34 cellular contexts compared by ENCODE assay signal in genomic region chr2:139737659-139738058, GRCh38.
DNase-seq lines count a peak whose midpoint lies in the region; ATAC-seq, FAIRE-seq and TF ChIP-seq lines count a peak whose summit lies in the region.
"Had no signal": no experiment of that assay in that cellular context is flagged by ENCODE, and none has a peak within 500 bp of the region (broad histone marks: within the 10 kb centered on the region; RNA-seq: fewer than 3 reads in every experiment).

No MANE protein-coding gene starts in this region.

- CTCF ChIA-PET in HepG2 (lab: Yijun Ruan, JAX; ENCODE audit: low intra/inter-chr PET ratio, low total read pairs) (no interaction called here), A549 (lab: Yijun Ruan, JAX) (no interaction called here), IMR-90 (lab: Yijun Ruan, JAX) (no interaction called here), K562 (lab: Yijun Ruan, JAX; ENCODE audit: low intra/inter-chr PET ratio) (no interaction called here)

- H3K4me1 ChIP-seq in HepG2 (ENCODE audit: insufficient read depth, low read length) (no peaks in the 10 kb centered on the region), right lobe of liver (no peaks in the 10 kb centered on the region), A549 (no peaks in the 10 kb centered on the region), IMR-90 (ENCODE audit: control insufficient read depth, insufficient read depth, low read length) (no peaks in the 10 kb centered on the region), K562 (replicated peaks in 1 of 2; ENCODE audit: control insufficient read depth in 2 of 2, insufficient read depth in 2 of 2, low read length in 2 of 2) (no peaks in the 10 kb centered on the region), esophagus muscularis mucosa (no peaks in the 10 kb centered on the region)
- H3K4me1 ChIP-seq: BE2C; BLaER1; BLaER1 treated with 17β-estradiol and CSF1 and Interleukin-3, amounts not matched to agents 10 nM and 100 nM; Caco-2 had no signal

- no peaks in the 10 kb centered on the region for H3K9me1 ChIP-seq in IMR-90 (ENCODE audit: insufficient read depth, low read length)
- no peaks in the 10 kb centered on the region for H3K9me1 ChIP-seq in K562 (ENCODE audit: control insufficient read depth, insufficient read depth, low read length)

- H4K20me1 ChIP-seq in HepG2 (ENCODE audit: insufficient read depth, low read length) (no peaks in the 10 kb centered on the region), IMR-90 (ENCODE audit: insufficient read depth, low read length) (no peaks in the 10 kb centered on the region), K562 (replicated peaks; ENCODE audit: control insufficient read depth, insufficient read depth, low read length) (no peaks in the 10 kb centered on the region)
- H4K20me1 ChIP-seq: BLaER1; BLaER1 treated with 17β-estradiol and CSF1 and Interleukin-3, amounts not matched to agents 10 nM and 100 nM had no signal

- no peak for ATAC-seq in HepG2
- ATAC-seq in right lobe of liver, result no peak
- ATAC-seq in A549, result no peak
- ATAC-seq in IMR-90 (ENCODE audit: low read depth), result no peak
- ATAC-seq in K562, result no peak
- ATAC-seq: CD8-positive, alpha-beta T cell had no signal

- H3K4me3 ChIP-seq in HepG2 (replicated peaks in 1 of 3; ENCODE audit: insufficient read depth in 1 of 3, low read depth in 2 of 3, low read length in 3 of 3) (no peak overlapping the region), right lobe of liver (no peak overlapping the region), A549 (no peak overlapping the region), IMR-90 (ENCODE audit: insufficient read depth, low read depth, low read length) (no peak overlapping the region), K562 (no peak overlapping the region), esophagus muscularis mucosa (no peak overlapping the region)
- H3K4me3 ChIP-seq: BLaER1; BLaER1 treated with 17β-estradiol and CSF1 and Interleukin-3, amounts not matched to agents 10 nM and 100 nM had no signal

- H2BK20ac ChIP-seq in IMR-90 (ENCODE audit: low read depth, low read length), result no peak overlapping the region

- no peak overlapping the region for H3K18ac ChIP-seq in IMR-90 (ENCODE audit: low read depth, low read length)

- TF ChIP-seq RAD21 in HepG2 (CRISPR knock-in tag; IDR thresholded peaks at IDR 0.05), result no peak
- TF ChIP-seq RAD21 in A549 (conservative IDR thresholded peaks at IDR 0.05 in 1 of 2, IDR thresholded peaks at IDR 0.05 in 1 of 2), result no peak
- TF ChIP-seq RAD21 in IMR-90 (IDR thresholded peaks at IDR 0.05; ENCODE audit: low read length), result no peak
- TF ChIP-seq RAD21 in K562 (CRISPR knock-in tag; conservative IDR thresholded peaks at IDR 0.05 in 1 of 2, IDR thresholded peaks at IDR 0.05 in 1 of 2), result no peak

- H3K4me2 ChIP-seq in HepG2 (ENCODE audit: low read depth, low read length), result no peak overlapping the region
- H3K4me2 ChIP-seq in A549, result no peak overlapping the region
- no peak overlapping the region for H3K4me2 ChIP-seq in IMR-90 (ENCODE audit: low read depth, low read length)
- H3K4me2 ChIP-seq in K562 (ENCODE audit: insufficient read depth, low read length), result no peak overlapping the region
- H3K4me2 ChIP-seq: BLaER1; BLaER1 treated with 17β-estradiol and CSF1 and Interleukin-3, amounts not matched to agents 10 nM and 100 nM had no signal

- H2AK9ac ChIP-seq in IMR-90 (replicated peaks; ENCODE audit: low read depth, low read length, poor library complexity), result no peak overlapping the region

- intact Hi-C loops in HepG2 (cut with micrococcal nuclease; ENCODE audit: unreplicated experiment) (no loop called here), right lobe of liver (cut with DNase I) (no loop called here), IMR-90 (cut with micrococcal nuclease) (no loop called here), K562 (cut with micrococcal nuclease) (no loop called here), esophagus muscularis mucosa (cut with DNase I) (no loop called here)

- H3K4ac ChIP-seq in IMR-90 (ENCODE audit: low read depth, low read length), result no peak overlapping the region

- H3K27me3 ChIP-seq in HepG2 (ENCODE audit: control insufficient read depth in 1 of 2, insufficient read depth in 2 of 2, low read length in 2 of 2), result no peaks in the 10 kb centered on the region
- no peaks in the 10 kb centered on the region for H3K27me3 ChIP-seq in right lobe of liver
- no peaks in the 10 kb centered on the region for H3K27me3 ChIP-seq in IMR-90 (ENCODE audit: control insufficient read depth, insufficient read depth, low read length)
- H3K27me3 ChIP-seq in K562 (ENCODE audit: control insufficient read depth in 2 of 2, insufficient read depth in 2 of 2, low read length in 2 of 2), result no peaks in the 10 kb centered on the region
- no peaks in the 10 kb centered on the region for H3K27me3 ChIP-seq in esophagus muscularis mucosa
- H3K27me3 ChIP-seq: BE2C; BLaER1; BLaER1 treated with 17β-estradiol and CSF1 and Interleukin-3, amounts not matched to agents 10 nM and 100 nM had no signal

- no TSS peak for BruUV-seq in HepG2 (replicated peaks; lab: Mats Ljungman, UMichigan)
- BruUV-seq in IMR-90 (replicated peaks; lab: Mats Ljungman, UMichigan), result no TSS peak
- BruUV-seq in K562 (replicated peaks; lab: Mats Ljungman, UMichigan), result no TSS peak

- H4K5ac ChIP-seq in IMR-90 (ENCODE audit: low read depth, low read length), result no peak overlapping the region

- H4K91ac ChIP-seq in IMR-90 (ENCODE audit: insufficient read depth, low read depth, low read length), result no peak overlapping the region

- no peak for DNase-seq in HepG2 (ENCODE audit: low spot score)
- no peak for DNase-seq in right lobe of liver
- DNase-seq in A549 (ENCODE audit: low read depth in 1 of 2, low spot score in 1 of 2), result no peak
- no peak for DNase-seq in IMR-90
- DNase-seq in K562 (ENCODE audit: extremely low read depth in 1 of 4, low spot score in 3 of 4), result no peak
- DNase-seq in NCI-H345 treated with DMSO at 0.1 percent for 48 hours (lab: John Stamatoyannopoulos, UW; ENCODE audit: unreplicated experiment), result no peak
- DNase-seq in ureter (ENCODE audit: low spot score), result no peak
- no peak for DNase-seq in esophagus muscularis mucosa (ENCODE audit: extremely low spot score)
- DNase-seq: 8988T; ACHN; AML-193; BE2C; C1 segment of cervical spinal cord; Caco-2; Calu3; CD4-positive, alpha-beta memory T cell; CD4-positive, alpha-beta T cell; CD4-positive, CD25-positive, alpha-beta regulatory T cell; CD8-positive, alpha-beta memory T cell; CD8-positive, alpha-beta T cell; COR-L47; DMS 273 treated with DMSO at 0.1 percent for 48 hours; DMS153; DMS53; DMS79; DMS79 treated with DMSO at 0.1 percent for 48 hours; DND-41; EL had no signal

- H4K8ac ChIP-seq in IMR-90 (ENCODE audit: low read depth in 2 of 2, low read length in 2 of 2), result no peak overlapping the region

- POLR2A ChIA-PET in HepG2 (lab: Yijun Ruan, JAX), result no interaction called here
- POLR2A ChIA-PET in A549 (lab: Yijun Ruan, JAX), result no interaction called here
- POLR2A ChIA-PET in IMR-90 (lab: Charles Lee; ENCODE audit: unreplicated experiment), result interaction anchor here (0.6 kb wide), 1 partner anchor 22 kb away, joined by 3 read pairs; no protein-coding TSS in a partner anchor
- POLR2A ChIA-PET in K562 (lab: Yijun Ruan, JAX), result no interaction called here

- no peak overlapping the region for H3K23ac ChIP-seq in IMR-90 (ENCODE audit: low read depth, low read length)

- no peaks in the 10 kb centered on the region for H3K79me1 ChIP-seq in IMR-90 (ENCODE audit: low read depth in 1 of 2, low read length in 2 of 2)

- no peak overlapping the region for H2AFZ ChIP-seq in HepG2 (ENCODE audit: low read length)
- no peak overlapping the region for H2AFZ ChIP-seq in IMR-90 (replicated peaks; ENCODE audit: low read length, poor library complexity)
- H2AFZ ChIP-seq in K562 (ENCODE audit: low read depth, low read length), result no peak overlapping the region

- H3K9ac ChIP-seq in HepG2 (ENCODE audit: insufficient read depth, low read depth, low read length) (no peak overlapping the region), IMR-90 (ENCODE audit: low read depth, low read length) (no peak overlapping the region), K562 (ENCODE audit: insufficient read depth in 1 of 2, low read depth in 2 of 2, low read length in 2 of 2) (no peak overlapping the region)
- H3K9ac ChIP-seq: BLaER1; BLaER1 treated with 17β-estradiol and CSF1 and Interleukin-3, amounts not matched to agents 10 nM and 100 nM had no signal

- no peak overlapping the region for H2BK5ac ChIP-seq in IMR-90 (ENCODE audit: low read depth, low read length, poor library complexity, severe bottlenecking)

- H3K9me3 ChIP-seq in HepG2 (ENCODE audit: low read length) (no peaks in the 10 kb centered on the region), right lobe of liver (no peaks in the 10 kb centered on the region), A549 (no peaks in the 10 kb centered on the region), IMR-90 (ENCODE audit: control insufficient read depth, insufficient read depth, low read length) (no peaks in the 10 kb centered on the region; the same call in 1 of the 2 replicates), K562 (replicated peaks; ENCODE audit: control insufficient read depth, insufficient read depth, low read depth, low read length) (no peaks in the 10 kb centered on the region), esophagus muscularis mucosa (no peaks in the 10 kb centered on the region)
- H3K9me3 ChIP-seq: BE2C; BLaER1; BLaER1 treated with 17β-estradiol and CSF1 and Interleukin-3, amounts not matched to agents 10 nM and 100 nM; Caco-2 had no signal

- H3K36me3 ChIP-seq in HepG2 (replicated peaks in 1 of 2; ENCODE audit: control insufficient read depth in 1 of 2, insufficient read depth in 2 of 2, low read length in 2 of 2), result no peaks in the 10 kb centered on the region
- H3K36me3 ChIP-seq in right lobe of liver, result no peaks in the 10 kb centered on the region
- no peaks in the 10 kb centered on the region for H3K36me3 ChIP-seq in IMR-90 (ENCODE audit: control insufficient read depth, insufficient read depth, low read length)
- H3K36me3 ChIP-seq in K562 (ENCODE audit: control insufficient read depth, insufficient read depth, low read length), result no peaks in the 10 kb centered on the region
- H3K36me3 ChIP-seq in esophagus muscularis mucosa, result no peaks in the 10 kb centered on the region
- H3K36me3 ChIP-seq: BE2C; BLaER1; BLaER1 treated with 17β-estradiol and CSF1 and Interleukin-3, amounts not matched to agents 10 nM and 100 nM had no signal

- H2AK5ac ChIP-seq in IMR-90 (ENCODE audit: low read depth, low read length), result no peak overlapping the region

- in situ Hi-C loops in HepG2 (cut with HindIII; ENCODE audit: extremely low pct_ligation_motif_present, low pct_unique_long_range_greater_than_20kb) (no loop called here), IMR-90 (cut with MboI; ENCODE audit: low sequenced_read_pairs) (no loop called here), K562 (cut with MboI) (no loop called here)

- TF ChIP-seq CTCF in HepG2 (CRISPR knock-in tag; IDR thresholded peaks at IDR 0.05) (no peak), right lobe of liver (IDR thresholded peaks at IDR 0.05) (no peak), A549 (IDR thresholded peaks at IDR 0.05) (no peak), IMR-90 (conservative IDR thresholded peaks at IDR 0.05; ENCODE audit: low read depth, low read length) (no peak), K562 (IDR thresholded peaks at IDR 0.05 in 2 of 3, conservative IDR thresholded peaks at IDR 0.05 in 1 of 3; ENCODE audit: insufficient read depth in 2 of 3, low read depth in 1 of 3, low read length in 3 of 3) (no peak), esophagus muscularis mucosa (IDR thresholded peaks at IDR 0.05) (no peak)

- TF ChIP-seq EP300 in HepG2 (IDR thresholded peaks at IDR 0.05; ENCODE audit: low read depth in 2 of 2, low read length in 2 of 2) (no peak), HepG2 (CRISPR knock-in tag; IDR thresholded peaks at IDR 0.05; ENCODE audit: borderline replicate concordance) (no peak), A549 (IDR thresholded peaks at IDR 0.05) (no peak), K562 (IDR thresholded peaks at IDR 0.05; ENCODE audit: low read length) (no peak), esophagus muscularis mucosa (IDR thresholded peaks at IDR 0.05) (no peak)

- H3K56ac ChIP-seq in IMR-90 (ENCODE audit: extremely low read depth, insufficient read depth, low read length), result no peak overlapping the region

- no peak overlapping the region for H3K27ac ChIP-seq in HepG2 (ENCODE audit: extremely low read length, insufficient read depth, low read length)
- no peak overlapping the region for H3K27ac ChIP-seq in right lobe of liver
- no peak overlapping the region for H3K27ac ChIP-seq in A549
- H3K27ac ChIP-seq in IMR-90 (ENCODE audit: insufficient read depth, low read length), result no peak overlapping the region
- no peak overlapping the region for H3K27ac ChIP-seq in K562 (ENCODE audit: extremely low read depth, low read depth, low read length)
- H3K27ac ChIP-seq in esophagus muscularis mucosa (replicated peaks in 1 of 4), result no peak overlapping the region
- H3K27ac ChIP-seq: 22Rv1; BLaER1; BLaER1 treated with 17β-estradiol and CSF1 and Interleukin-3, amounts not matched to agents 10 nM and 100 nM; C4-2B had no signal

- WGBS in HepG2 (ENCODE audit: low lambda C conversion rate), result 1% methylated on average over 2 of the region's 2 CpGs
- WGBS in right lobe of liver (ENCODE audit: insufficient coverage, low coverage, low lambda C conversion rate, missing lambda C conversion rate), result 31% methylated on average over 2 of the region's 2 CpGs
- 5% methylated on average over 2 of the region's 2 CpGs for WGBS in A549 (ENCODE audit: missing lambda C conversion rate)
- WGBS in IMR-90 (ENCODE audit: extremely low coverage in 2 of 2, insufficient read length in 1 of 2), 2 experiments, result no CpG with 5 or more reads among the region's 2 CpGs
- 0% methylated on average over 2 of the region's 2 CpGs for WGBS in K562 (ENCODE audit: insufficient coverage, low coverage, missing lambda C conversion rate)
- WGBS in esophagus muscularis mucosa, result 80% methylated on average over 2 of the region's 2 CpGs

- no peak for FAIRE-seq in HepG2 (lab: Jason Lieb, UNC)
- no peak for FAIRE-seq in A549 (lab: Jason Lieb, UNC)
- FAIRE-seq in K562 (lab: Jason Lieb, UNC), result no peak
- FAIRE-seq: A204.1, D721Med had no signal

- H2BK120ac ChIP-seq in IMR-90 (ENCODE audit: low read depth, low read length), result no peak overlapping the region

- H3K14ac ChIP-seq in IMR-90 (replicated peaks; ENCODE audit: low read depth, low read length), result no peak overlapping the region

- TF ChIP-seq POLR2A in HepG2 (IDR thresholded peaks at IDR 0.05; ENCODE audit: insufficient read depth in 1 of 2, low read depth in 2 of 2, low read length in 2 of 2) (no peak), right lobe of liver (IDR thresholded peaks at IDR 0.05) (no peak), A549 (IDR thresholded peaks at IDR 0.05; ENCODE audit: low read length) (no peak), IMR-90 (IDR thresholded peaks at IDR 0.05; ENCODE audit: low read depth, low read length) (no peak), K562 (conservative IDR thresholded peaks at IDR 0.05) (no peak), esophagus muscularis mucosa (IDR thresholded peaks at IDR 0.05; ENCODE audit: low read depth) (no peak)

- H3K79me2 ChIP-seq in HepG2 (ENCODE audit: insufficient read depth, low read length), result no peaks in the 10 kb centered on the region
- no peaks in the 10 kb centered on the region for H3K79me2 ChIP-seq in K562 (ENCODE audit: control insufficient read depth, insufficient read depth, low read length)

- dilution Hi-C loops in IMR-90 (cut with HindIII; ENCODE audit: low sequenced_read_pairs, unreplicated experiment), result no loop called here

- no peak overlapping the region for H2BK15ac ChIP-seq in IMR-90 (ENCODE audit: low read depth, low read length)

Comparison
In these comparisons a context has a peak if more than half of its experiments do, and no peak if none do; other contexts are left out.
1. Of the 241 proteins assayed by ChIP-seq in both HepG2 and K562: peak only in HepG2: MAFF and MAFK; only in K562: none; in both: none; in neither: 239.